24 cellular contexts compared by ENCODE assay signal in the genomic region with DNA sequence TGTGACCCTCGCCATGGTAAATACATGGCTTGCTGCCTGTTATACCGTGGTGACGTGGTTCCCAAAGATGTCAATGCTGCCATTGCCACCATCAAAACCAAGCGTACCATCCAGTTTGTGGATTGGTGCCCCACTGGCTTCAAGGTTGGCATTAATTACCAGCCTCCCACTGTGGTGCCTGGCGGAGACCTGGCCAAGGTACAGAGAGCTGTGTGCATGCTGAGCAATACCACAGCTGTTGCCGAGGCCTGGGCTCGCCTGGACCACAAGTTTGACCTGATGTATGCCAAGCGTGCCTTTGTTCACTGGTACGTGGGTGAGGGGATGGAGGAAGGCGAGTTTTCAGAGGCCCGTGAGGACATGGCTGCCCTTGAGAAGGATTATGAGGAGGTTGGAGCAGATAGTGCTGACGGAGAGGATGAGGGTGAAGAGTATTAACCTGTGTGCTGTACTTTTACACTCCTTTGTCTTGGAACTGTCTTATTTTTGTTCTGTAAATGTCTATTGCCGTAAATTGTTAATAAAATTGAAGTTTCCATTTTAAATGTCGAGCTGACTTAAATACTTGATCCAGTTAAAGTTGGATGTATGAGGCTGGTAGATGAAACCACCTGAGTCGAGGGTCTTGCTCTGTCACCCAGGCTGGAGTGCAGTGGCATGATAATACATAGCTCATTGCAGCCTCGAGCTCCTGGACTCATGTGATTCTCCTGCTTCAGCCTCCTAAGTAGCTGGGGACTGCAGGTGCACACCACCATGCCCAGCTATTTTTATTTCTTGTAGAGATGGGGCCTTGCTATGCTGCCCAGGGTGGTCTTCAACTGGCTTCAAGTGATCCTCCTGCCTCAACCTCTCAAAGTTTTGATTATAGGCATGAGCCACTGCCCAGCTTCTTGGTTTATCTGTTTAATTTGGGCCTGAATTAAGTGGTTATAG. TPM values are rescaled to one million over a fixed set of nuclear protein-coding genes. Genes with fewer than 3 reads are reported as not detected.
"Had no signal": no experiment of that assay in that cellular context is flagged by ENCODE, and none has a peak within 500 bp of the region (broad histone marks: within the 10 kb centered on the region; RNA-seq: fewer than 3 reads in every experiment).

No MANE protein-coding gene starts in this region.

- DNase-seq: activated CD4-positive, alpha-beta T cell treated with anti-CD3 and anti-CD28 coated beads, Interleukin-2, amount 10 ng/mL, durations not matched to agents 24 days and 14 days; activated CD4-positive, CD25-positive, alpha-beta regulatory T cell; activated CD8-positive, alpha-beta memory T cell treated with anti-CD3 and anti-CD28 coated beads for 24 hours; activated effector memory CD4-positive, alpha-beta T cell treated with anti-CD3 and anti-CD28 coated beads, Interleukin-2, amount 50 U/mL, for 16 hours; activated T-cell treated with anti-CD3 and anti-CD28 coated beads for 4 hours; effector memory CD8-positive, alpha-beta T cell; head of caudate nucleus; kidney glomerular epithelial cell; occipital lobe; stimulated activated CD4-positive, alpha-beta T cell treated with anti-CD3 and anti-CD28 coated beads, Interleukin-15, amount 100 ng/mL, for 24 hours; stimulated activated CD4-positive, alpha-beta T cell treated with anti-CD3 and anti-CD28 coated beads, Interleukin-4, amount 100 ng/mL, for 24 hours; stimulated activated naive CD4-positive, alpha-beta T cell; SW 1271 had no signal

- H3K27me3 ChIP-seq: ascending aorta, right atrium auricular region, tibial nerve had no signal

- H3K9me3 Mint-ChIP-seq: activated CD4-positive, alpha-beta T cell treated with anti-CD3 and anti-CD28 coated beads, Interleukin-2, amount 10 ng/mL, durations not matched to agents 24 days and 14 days; dendritic cell treated with granulocyte-macrophage colony-stimulating factor and Interleukin-4, amounts not matched to agents 40 ng/mL and 50 ng/mL, for 4 days; effector memory CD8-positive, alpha-beta T cell; nephron; T-helper 2 cell treated with Interferon-gamma antibody and Interleukin-4, amounts not matched to agents 5 μg/mL and 100 μg/mL, for 36 hours had no signal

- H3K4me3 ChIP-seq: ascending aorta, right atrium auricular region, skin epidermis, tibial nerve had no signal

- H3K4me3 Mint-ChIP-seq: activated CD4-positive, alpha-beta T cell treated with anti-CD3 and anti-CD28 coated beads, Interleukin-2, amount 10 ng/mL, durations not matched to agents 24 days and 14 days; dendritic cell treated with granulocyte-macrophage colony-stimulating factor and Interleukin-4, amounts not matched to agents 40 ng/mL and 50 ng/mL, for 4 days; effector memory CD8-positive, alpha-beta T cell; nephron; T-helper 2 cell treated with Interferon-gamma antibody and Interleukin-4, amounts not matched to agents 5 μg/mL and 100 μg/mL, for 36 hours had no signal

- H3K27ac Mint-ChIP-seq: activated CD4-positive, alpha-beta T cell treated with anti-CD3 and anti-CD28 coated beads, Interleukin-2, amount 10 ng/mL, durations not matched to agents 24 days and 14 days; dendritic cell treated with granulocyte-macrophage colony-stimulating factor and Interleukin-4, amounts not matched to agents 40 ng/mL and 50 ng/mL, for 4 days; effector memory CD8-positive, alpha-beta T cell; nephron; T-helper 2 cell treated with Interferon-gamma antibody and Interleukin-4, amounts not matched to agents 5 μg/mL and 100 μg/mL, for 36 hours had no signal

- FAIRE-seq: bronchial epithelial cell, frontal cortex had no signal

- ATAC-seq: effector memory CD8-positive, alpha-beta T cell had no signal

- H3K27ac ChIP-seq: ascending aorta, epithelial cell of prostate, right atrium auricular region, skin epidermis, tibial nerve had no signal

- H3K27me3 Mint-ChIP-seq: activated CD4-positive, alpha-beta T cell treated with anti-CD3 and anti-CD28 coated beads, Interleukin-2, amount 10 ng/mL, durations not matched to agents 24 days and 14 days; effector memory CD8-positive, alpha-beta T cell had no signal

- H3K9me3 ChIP-seq: ascending aorta, right atrium auricular region, tibial nerve had no signal

RNA-seq across cellular contexts. Expression of a gene that starts 21.9 kb away (rescaled TPM):
- total RNA-seq: ascending aorta, liver, occipital lobe had no signal

RNA-seq across cellular contexts. Expression of a gene that starts 50.0 kb away (rescaled TPM):
- total RNA-seq: ascending aorta had no signal
